Comparison of ENCODE assay signal across 6 cellular contexts in genomic region chr22:24011735-24012068, GRCh38. TPM values are rescaled to one million over a fixed set of nuclear protein-coding genes. Genes with fewer than 3 reads are reported as not detected.
DNase-seq lines count a peak whose midpoint lies in the region; ATAC-seq and TF ChIP-seq lines count a peak whose summit lies in the region.

No MANE protein-coding gene starts in this region.

- no peak for TF ChIP-seq POLR2A in testis (IDR thresholded peaks at IDR 0.05)

- no peaks in the 10 kb centered on the region for H3K36me3 ChIP-seq in testis (ENCODE audit: low read depth, missing control alignments)

- H3K9me3 ChIP-seq in testis = no peaks in the 10 kb centered on the region

- H3K27me3 ChIP-seq in testis = no peaks in the 10 kb centered on the region

- TF ChIP-seq CTCF in CD14-positive monocyte (IDR thresholded peaks at IDR 0.05) (no peak), testis (IDR thresholded peaks at IDR 0.05) (no peak)

- 0 to 1% methylated on average over 8 to 10 of the region's 10 CpGs for WGBS in testis, 2 donors

- H3K4me1 ChIP-seq in testis = peaks cover 12% of the 10 kb centered on the region

- no peaks in the 10 kb centered on the region for H3K36me3 Mint-ChIP-seq in CD14-positive monocyte

- peak overlapping the region; percentile 71 to 94 for H3K4me3 ChIP-seq in testis

- peaks cover 0 to 3% (median 0%) of the 10 kb centered on the region in 7 donors for H3K9me3 Mint-ChIP-seq in CD14-positive monocyte

- peak overlapping the region; percentile 37 to 58 for H3K27ac ChIP-seq in testis

- peaks cover 0 to 1% (median 0%) of the 10 kb centered on the region in 3 donors for H3K27me3 Mint-ChIP-seq in CD14-positive monocyte (ENCODE audit: low read depth in 3 of 3)

- peaks cover 14% of the 10 kb centered on the region for H3K4me1 Mint-ChIP-seq in CD14-positive monocyte

- DNase-seq in CD14-positive monocyte (ENCODE audit: low spot score) (no peak), NCI-H2029 (lab: John Stamatoyannopoulos, UW) (peak; percentile 19), fibroblast of peridontal ligament (ENCODE audit: extremely low read depth) (peak; percentile 4), testis (no peak)
- DNase-seq in activated CD8-positive, alpha-beta memory T cell treated with anti-CD3 and anti-CD28 coated beads, Interleukin-2, amount 50 U/mL, for 48 hours = no peak

- ATAC-seq in HG03095 (IDR thresholded peaks at IDR 0.05; ENCODE audit: unreplicated experiment) = no peak

- peak overlapping the region; percentile 72 to 94 (median 89) for H3K27ac Mint-ChIP-seq in CD14-positive monocyte

- peak overlapping the region; percentile 93 to 98 for H3K4me3 Mint-ChIP-seq in CD14-positive monocyte

- intact Hi-C loops in CD14-positive monocyte (cut with micrococcal nuclease) (loop anchor here in 1 of 2 donors (5.0 kb wide), 1 partner anchor 224 kb away; the partner anchor contains the start of gene SMARCB1), testis (cut with DNase I; ENCODE audit: low total_unique reads) (no loop called here)

RNA-seq across cellular contexts. Expression of gene CABIN1, which starts 0.6 kb away (rescaled TPM):
- polyA plus RNA-seq in CD14-positive monocyte (1 to 10 TPM; 2.0 to 3.1 TPM), testis (ENCODE audit: insufficient read depth, low read depth, low replicate concordance) (67.1 TPM)
- total RNA-seq in testis = 100 to 1,000 TPM in 1 of 2 donors, 10 to 100 TPM in 1; 95.8 to 136 TPM

RNA-seq across cellular contexts. Expression of gene GSTT4, which starts 6.4 kb away (rescaled TPM):
- polyA plus RNA-seq in CD14-positive monocyte (not detected), testis (ENCODE audit: insufficient read depth, low read depth, low replicate concordance) (22.8 TPM)
- 1 to 10 TPM; 3.0 to 7.6 TPM for total RNA-seq in testis

RNA-seq across cellular contexts. Expression of gene GSTT2, which starts 31.8 kb away (rescaled TPM):
- polyA plus RNA-seq in CD14-positive monocyte = not detected
- under 1 TPM in 1 of 2 donors, not detected in 1; 0.68 TPM for total RNA-seq in testis
- polyA plus RNA-seq in testis (ENCODE audit: insufficient read depth, low read depth, low replicate concordance) = not detected

RNA-seq across cellular contexts. Expression of gene DDT, which starts 37.5 kb away (rescaled TPM):
- 100 to 1,000 TPM; 138 to 192 TPM for polyA plus RNA-seq in CD14-positive monocyte
- total RNA-seq in testis = 10 to 100 TPM; 80.0 to 80.5 TPM
- polyA plus RNA-seq in testis (ENCODE audit: insufficient read depth, low read depth, low replicate concordance) = 79.7 TPM

RNA-seq across cellular contexts. Expression of gene DDTL, which starts 45.0 kb away (rescaled TPM):
- polyA plus RNA-seq in CD14-positive monocyte = under 1 TPM; 0.25 to 0.41 TPM
- total RNA-seq in testis = 1 to 10 TPM in 1 of 2 donors, not detected in 1; 2.2 TPM
- 0.30 TPM for polyA plus RNA-seq in testis (ENCODE audit: insufficient read depth, low read depth, low replicate concordance)

Comparison
In these comparisons a context has a peak if more than half of its experiments do, and no peak if none do; other contexts are left out.
1. DNase-seq: peak in NCI-H2029 (single experiment) and fibroblast of peridontal ligament (single experiment); none in CD14-positive monocyte (single experiment), testis (single experiment) and activated CD8-positive, alpha-beta memory T cell treated with anti-CD3 and anti-CD28 coated beads, Interleukin-2, amount 50 U/mL, for 48 hours (single experiment).
2. RNA of gene CABIN1, which starts 0.6 kb away (polyA plus RNA-seq): 67.1 TPM in testis (single experiment); 2.0 to 3.1 TPM in CD14-positive monocyte; every median in the first group is over 10 times any median in the second.
3. RNA of gene GSTT4, which starts 6.4 kb away (polyA plus RNA-seq): 22.8 TPM in testis (single experiment); not detected in CD14-positive monocyte; every median in the first group is over 10 times any median in the second.